ENCODE assay signal across 12 cellular contexts in the genomic region with DNA sequence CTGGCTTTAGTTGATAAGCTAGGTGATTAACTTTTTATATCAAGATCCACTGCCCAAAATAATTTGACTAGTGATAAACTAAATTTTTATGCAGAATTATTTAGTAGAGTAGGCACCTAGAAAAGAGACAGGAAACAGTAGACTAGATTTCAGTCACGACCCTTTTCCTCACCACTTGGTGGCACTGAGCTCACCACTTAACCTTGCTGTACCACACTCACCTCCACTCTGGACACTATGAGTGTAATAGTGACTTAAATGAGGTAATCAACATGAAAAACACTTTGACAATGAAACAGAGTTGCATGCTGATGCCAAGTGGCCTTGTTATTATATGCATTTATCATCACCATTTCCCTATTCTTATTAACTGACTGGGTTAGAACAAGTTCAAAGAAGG.
DNase-seq lines count a peak whose midpoint lies in the region; ATAC-seq, FAIRE-seq and TF ChIP-seq lines count a peak whose summit lies in the region.
"Had no signal": no experiment of that assay in that cellular context is flagged by ENCODE, and none has a peak within 500 bp of the region (broad histone marks: within the 10 kb centered on the region; RNA-seq: fewer than 3 reads in every experiment).

No MANE protein-coding gene starts in this region.

- no peaks in the 10 kb centered on the region for H3K79me2 ChIP-seq in HepG2 (ENCODE audit: insufficient read depth, low read length)
- H3K79me2 ChIP-seq: hepatocyte had no signal

- H3K9me3 ChIP-seq in HepG2 (ENCODE audit: low read length) (peaks cover 94% of the 10 kb centered on the region), right lobe of liver (no peaks in the 10 kb centered on the region)

- DNase-seq in HepG2 (ENCODE audit: low spot score) (no peak), right lobe of liver (no peak), OCI-M1 (lab: John Stamatoyannopoulos, UW) (peak; percentile 3), DMS79 treated with DMSO at 0.1 percent for 48 hours (lab: John Stamatoyannopoulos, UW) (no peak), coronary artery (ENCODE audit: low spot score) (no peak)
- DNase-seq in stimulated activated CD4-positive, alpha-beta T cell treated with anti-CD3 and anti-CD28 coated beads, Interleukin-4, amount 100 ng/mL, for 1 hour, result no peak
- DNase-seq: activated T-cell treated with anti-CD3 and anti-CD28 coated beads, Interleukin-2, amount 50 U/mL, for 48 hours; NCI-H2081; substantia nigra had no signal

- CTCF ChIA-PET in HepG2 (lab: Yijun Ruan, JAX; ENCODE audit: low intra/inter-chr PET ratio, low total read pairs), result interaction anchor here (1.2 kb wide), 1 partner anchor 633 kb away, joined by 3 read pairs; no protein-coding TSS in a partner anchor

- no TSS peak for BruUV-seq in HepG2 (replicated peaks; lab: Mats Ljungman, UMichigan)

- H3K4me3 ChIP-seq in HepG2 (replicated peaks in 1 of 3; ENCODE audit: insufficient read depth in 1 of 3, low read depth in 2 of 3, low read length in 3 of 3) (no peak overlapping the region), right lobe of liver (no peak overlapping the region), coronary artery (no peak overlapping the region)
- H3K4me3 ChIP-seq: hepatocyte had no signal

- 5% methylated on average over 1 of the region's 1 CpG for WGBS in HepG2 (ENCODE audit: low lambda C conversion rate)
- WGBS in right lobe of liver (ENCODE audit: insufficient coverage, low coverage, low lambda C conversion rate, missing lambda C conversion rate), result 50% methylated on average over 1 of the region's 1 CpG

- no peaks in the 10 kb centered on the region for H3K27me3 ChIP-seq in HepG2 (ENCODE audit: control insufficient read depth in 1 of 2, insufficient read depth in 2 of 2, low read length in 2 of 2)
- H3K27me3 ChIP-seq in right lobe of liver, result no peaks in the 10 kb centered on the region
- H3K27me3 ChIP-seq: hepatocyte had no signal

- in situ Hi-C loops in HepG2 (cut with HindIII; ENCODE audit: extremely low pct_ligation_motif_present, low pct_unique_long_range_greater_than_20kb), result no loop called here

- TF ChIP-seq EP300 in HepG2 (IDR thresholded peaks at IDR 0.05; ENCODE audit: low read depth in 2 of 2, low read length in 2 of 2) (no peak), HepG2 (CRISPR knock-in tag; IDR thresholded peaks at IDR 0.05; ENCODE audit: borderline replicate concordance) (no peak)

- H3K4me2 ChIP-seq in HepG2 (ENCODE audit: low read depth, low read length), result no peak overlapping the region
- H3K4me2 ChIP-seq: hepatocyte had no signal

- H3K4me1 ChIP-seq in HepG2 (ENCODE audit: insufficient read depth, low read length) (no peaks in the 10 kb centered on the region), right lobe of liver (no peaks in the 10 kb centered on the region)

- no peaks in the 10 kb centered on the region for H4K20me1 ChIP-seq in HepG2 (ENCODE audit: insufficient read depth, low read length)

- no peak overlapping the region for H2AFZ ChIP-seq in HepG2 (ENCODE audit: low read length)
- H2AFZ ChIP-seq: hepatocyte had no signal

- TF ChIP-seq CTCF in HepG2 (CRISPR knock-in tag; IDR thresholded peaks at IDR 0.05) (peak; percentile 34), right lobe of liver (IDR thresholded peaks at IDR 0.05) (peak in 1 of 4 donors; percentile 15), coronary artery (IDR thresholded peaks at IDR 0.05) (no peak)

- H3K36me3 ChIP-seq in HepG2 (replicated peaks in 1 of 2; ENCODE audit: control insufficient read depth in 1 of 2, insufficient read depth in 2 of 2, low read length in 2 of 2) (no peaks in the 10 kb centered on the region), right lobe of liver (no peaks in the 10 kb centered on the region)

- intact Hi-C loops in HepG2 (cut with micrococcal nuclease; ENCODE audit: unreplicated experiment) (no loop called here), right lobe of liver (cut with DNase I) (no loop called here)

- TF ChIP-seq POLR2A in HepG2 (IDR thresholded peaks at IDR 0.05; ENCODE audit: insufficient read depth in 1 of 2, low read depth in 2 of 2, low read length in 2 of 2) (no peak), right lobe of liver (IDR thresholded peaks at IDR 0.05) (no peak)

- H3K9ac ChIP-seq in HepG2 (ENCODE audit: insufficient read depth, low read depth, low read length), result no peak overlapping the region

- TF ChIP-seq RAD21 in HepG2 (CRISPR knock-in tag; IDR thresholded peaks at IDR 0.05), result no peak

- POLR2A ChIA-PET in HepG2 (lab: Yijun Ruan, JAX), result no interaction called here

- FAIRE-seq in HepG2 (lab: Jason Lieb, UNC), result peak; percentile 4

- ATAC-seq in HepG2 (peak; percentile 47; the same call in 1 of the 3 replicates), right lobe of liver (no peak), HG02870 (IDR thresholded peaks at IDR 0.05; ENCODE audit: unreplicated experiment) (peak; percentile 54), GM21515 (IDR thresholded peaks at IDR 0.05; ENCODE audit: unreplicated experiment) (no peak)

- H3K27ac ChIP-seq in HepG2 (ENCODE audit: extremely low read length, insufficient read depth, low read length) (no peak overlapping the region), right lobe of liver (no peak overlapping the region), coronary artery (no peak overlapping the region)
- H3K27ac ChIP-seq: hepatocyte had no signal

TF ChIP-seq in HepG2, 621 proteins besides CTCF, POLR2A, EP300 and RAD21:
- TF ChIP-seq STAG1 (CRISPR knock-in tag; IDR thresholded peaks at IDR 0.05) (peak; percentile 41), ASH2L (IDR thresholded peaks at IDR 0.05; ENCODE audit: insufficient read length, low read depth, low read length) (no peak)
TF ChIP-seq in HepG2: peak in this region for 1.

Comparison
In these comparisons a context has a peak if more than half of its experiments do, and no peak if none do; other contexts are left out.
1. ATAC-seq: peak in HepG2 (single experiment) and HG02870 (single experiment); none in right lobe of liver (0 of 4) and GM21515 (single experiment).